In the genomic region with DNA sequence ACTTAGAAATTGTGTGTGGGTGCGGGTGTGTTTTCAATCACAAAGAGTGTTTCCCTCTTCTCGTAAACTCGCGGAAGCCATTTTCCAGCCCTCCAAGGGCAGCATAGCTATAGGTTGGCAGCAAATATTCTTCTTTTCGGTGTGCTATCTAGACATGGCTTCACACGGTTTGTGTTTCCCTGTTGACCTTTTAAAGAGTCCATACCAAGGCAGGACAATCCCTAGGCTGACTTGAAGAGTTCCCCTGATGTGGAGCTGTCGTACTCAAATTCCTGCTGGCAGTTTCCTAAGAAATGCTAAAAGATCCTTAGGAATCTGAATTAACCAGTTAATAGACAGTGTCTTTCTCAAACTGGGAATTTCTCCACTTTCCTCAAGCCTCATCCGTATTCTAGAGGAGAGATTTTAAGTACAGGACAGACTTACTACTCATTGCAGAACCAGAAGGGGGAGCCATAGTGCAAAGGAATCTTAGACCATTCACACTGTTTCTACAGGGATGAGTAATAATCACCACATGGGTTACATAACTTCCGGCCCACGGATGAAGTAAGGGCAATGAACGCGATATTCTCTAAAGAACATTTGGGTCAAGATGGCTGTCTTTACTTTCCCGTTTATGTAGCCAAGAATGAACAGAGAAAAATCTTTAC, we compare ENCODE assay signal across 8 cellular contexts.
DNase-seq lines count a peak whose midpoint lies in the region; ATAC-seq and TF ChIP-seq lines count a peak whose summit lies in the region.

No MANE protein-coding gene starts in this region.

- TF ChIP-seq CTCF in coronary artery (IDR thresholded peaks at IDR 0.05) = no peak

- H3K36me3 ChIP-seq in HUES48 (ENCODE audit: control insufficient read depth, insufficient read depth, low read length) (no peaks in the 10 kb centered on the region), iPS-18a (ENCODE audit: control insufficient read depth, low read depth, low read length) (no peaks in the 10 kb centered on the region)

- no peak for TF ChIP-seq POLR2A in GM18505 (IDR thresholded peaks at IDR 0.05; ENCODE audit: borderline replicate concordance, extremely low read depth, insufficient read depth, insufficient read length)

- peaks cover 8% of the 10 kb centered on the region; the same call in 1 of the 2 replicates for H3K4me1 ChIP-seq in HUES48 (ENCODE audit: control insufficient read depth, insufficient read depth, low read length)
- H3K4me1 ChIP-seq in iPS-18a (ENCODE audit: control insufficient read depth, low read depth, low read length) = peaks cover 13% of the 10 kb centered on the region

- no peaks in the 10 kb centered on the region for H3K9me3 ChIP-seq in HUES48 (ENCODE audit: control insufficient read depth, insufficient read depth, low read length)
- peaks cover 4% of the 10 kb centered on the region for H3K9me3 ChIP-seq in iPS-18a (ENCODE audit: control insufficient read depth, low read depth, low read length)

- H3K4me3 ChIP-seq in HUES48 (ENCODE audit: low read depth, low read length) (no peak overlapping the region), iPS-18a (ENCODE audit: low read length) (no peak overlapping the region), coronary artery (no peak overlapping the region)

- H3K27ac ChIP-seq in HUES48 (ENCODE audit: low read depth, low read length) = peak overlapping the region; percentile 60
- H3K27ac ChIP-seq in iPS-18a (ENCODE audit: low read length) = no peak overlapping the region
- no peak overlapping the region for H3K27ac ChIP-seq in coronary artery

- ATAC-seq in GM18505 (IDR thresholded peaks at IDR 0.05; ENCODE audit: unreplicated experiment) = no peak
- no peak for ATAC-seq in HG02870 (IDR thresholded peaks at IDR 0.05; ENCODE audit: unreplicated experiment)

- DNase-seq in CMK (ENCODE audit: low read depth) (peak; percentile 14), SW480 (ENCODE audit: low spot score) (peak; percentile 77), coronary artery (ENCODE audit: low spot score) (no peak)
- no peak for DNase-seq in effector CD4-positive, alpha-beta T cell

- no peak overlapping the region for H3K9ac ChIP-seq in HUES48 (ENCODE audit: low read depth, low read length)
- peak overlapping the region; percentile 36 for H3K9ac ChIP-seq in iPS-18a (ENCODE audit: low read length)

- no peaks in the 10 kb centered on the region for H3K27me3 ChIP-seq in HUES48 (ENCODE audit: control insufficient read depth, insufficient read depth, low read length)
- no peaks in the 10 kb centered on the region for H3K27me3 ChIP-seq in iPS-18a (ENCODE audit: control insufficient read depth, insufficient read depth, low read length)

Comparison
In these comparisons a context has a peak if more than half of its experiments do, and no peak if none do; other contexts are left out.
1. DNase-seq: peak in CMK (single experiment) and SW480 (single experiment); none in coronary artery (single experiment) and effector CD4-positive, alpha-beta T cell (single experiment).